ENCODE assay signal across 31 cellular contexts in genomic region chr1:233912447-233912846, GRCh38. TPM values are rescaled to one million over a fixed set of nuclear protein-coding genes. Genes with fewer than 3 reads are reported as not detected.
"Had no signal": no experiment of that assay in that cellular context is flagged by ENCODE, and none has a peak within 500 bp of the region (broad histone marks: within the 10 kb centered on the region; RNA-seq: fewer than 3 reads in every experiment).

No MANE protein-coding gene starts in this region.

- H3K36me3 ChIP-seq: adrenal gland, breast epithelium, MG63, SJSA1 had no signal

- H3K4me3 Mint-ChIP-seq: activated CD8-positive, alpha-beta T cell treated with anti-CD3 and anti-CD28 coated beads, Interleukin-2, amount 10 ng/mL, durations not matched to agents 7 days and 5 days; activated naive CD8-positive, alpha-beta T cell treated with anti-CD3 and anti-CD28 coated beads, Interleukin-2, amount 10 ng/mL, durations not matched to agents 7 days and 5 days; T-helper 17 cell; WTC11 had no signal

- H3K27ac ChIP-seq: adrenal gland, breast epithelium, KMS-11, SJSA1 had no signal

- H3K4me1 Mint-ChIP-seq: activated naive CD8-positive, alpha-beta T cell treated with anti-CD3 and anti-CD28 coated beads, Interleukin-2, amount 10 ng/mL, durations not matched to agents 7 days and 5 days; T-helper 17 cell had no signal

- H3K4me3 ChIP-seq: adrenal gland, breast epithelium, MG63, SJSA1 had no signal

- FAIRE-seq: RCC 7860 had no signal

- H3K4me1 ChIP-seq: adrenal gland, breast epithelium, SJSA1 had no signal

- H3K27me3 ChIP-seq: adrenal gland, breast epithelium, SJSA1 had no signal

- ATAC-seq: activated CD8-positive, alpha-beta T cell treated with anti-CD3 and anti-CD28 coated beads, Interleukin-2, amount 10 ng/mL, durations not matched to agents 7 days and 5 days; T-helper 17 cell; WTC11 had no signal

- DNase-seq: activated CD4-positive, alpha-beta T cell treated with anti-CD3 and anti-CD28 coated beads for 48 hours; activated CD4-positive, alpha-beta T cell treated with anti-CD3 and anti-CD28 coated beads, Interleukin-2, amount 50 U/mL, for 4 hours; activated CD4-positive, CD25-positive, alpha-beta regulatory T cell treated with anti-CD3 and anti-CD28 coated beads, Interleukin-2, amount 50 U/mL, for 72 hours; activated CD8-positive, alpha-beta memory T cell treated with anti-CD3 and anti-CD28 coated beads, Interleukin-2, amount 50 U/mL, for 48 hours; activated CD8-positive, alpha-beta T cell treated with anti-CD3 and anti-CD28 coated beads, Interleukin-2, amount 10 ng/mL, durations not matched to agents 7 days and 5 days; activated naive CD4-positive, alpha-beta T cell treated with anti-CD3 and anti-CD28 coated beads, Interleukin-2, amount 50 U/mL, for 16 hours; activated naive CD8-positive, alpha-beta T cell treated with anti-CD3 and anti-CD28 coated beads, Interleukin-2, amount 10 ng/mL, durations not matched to agents 7 days and 5 days; activated T-cell treated with anti-CD3 and anti-CD28 coated beads, Interleukin-2, amount 50 U/mL, for 1 hour; adrenal gland; anterior cingulate cortex; caudate nucleus; MG63; MV-4-11; NCI-H1092 treated with DMSO at 0.1 percent for 48 hours; NCI-H1417 treated with DMSO at 0.1 percent for 48 hours; NCI-H1694; NCI-H2029; NCI-H2107; NCI-H2171 treated with DMSO at 0.1 percent for 48 hours; NCI-H226; NCI-H526; NCI-H774; OCI-M1; Right ventricle myocardium superior; T-helper 17 cell; T-helper 9 cell had no signal

- H3K36me3 Mint-ChIP-seq: activated naive CD8-positive, alpha-beta T cell treated with anti-CD3 and anti-CD28 coated beads, Interleukin-2, amount 10 ng/mL, durations not matched to agents 7 days and 5 days had no signal

- H3K9me3 ChIP-seq: adrenal gland, MG63, SJSA1 had no signal

- H3K9ac ChIP-seq: KMS-11 had no signal

- H3K27ac Mint-ChIP-seq: activated CD8-positive, alpha-beta T cell treated with anti-CD3 and anti-CD28 coated beads, Interleukin-2, amount 10 ng/mL, durations not matched to agents 7 days and 5 days; activated naive CD8-positive, alpha-beta T cell treated with anti-CD3 and anti-CD28 coated beads, Interleukin-2, amount 10 ng/mL, durations not matched to agents 7 days and 5 days; T-helper 17 cell; WTC11 had no signal

- H3K4me2 ChIP-seq: KMS-11 had no signal

RNA-seq across cellular contexts. Expression of gene SLC35F3, which starts 8.0 kb away (rescaled TPM):
- total RNA-seq: Right ventricle myocardium superior, SJSA1 had no signal
